In genomic region chr4:88522702-88523324, GRCh38 we compare ENCODE assay signal across 1 cellular context.
TF ChIP-seq lines count a peak whose summit lies in the region.

No MANE protein-coding gene starts in this region.

TF ChIP-seq in WTC11, 78 proteins besides CTCF, POLR2A, EP300 and RAD21 (continued from another document):
- TF ChIP-seq ZNF512 (CRISPR knock-in tag; IDR thresholded peaks at IDR 0.05; ENCODE audit: borderline replicate concordance) (no peak), ERG (CRISPR knock-in tag; IDR thresholded peaks at IDR 0.05) (no peak), ATF1 (CRISPR knock-in tag; IDR thresholded peaks at IDR 0.05) (no peak), CBFB (CRISPR knock-in tag; IDR thresholded peaks at IDR 0.05; ENCODE audit: low read depth) (no peak), JUN (CRISPR knock-in tag; IDR thresholded peaks at IDR 0.05) (no peak), RELA (CRISPR knock-in tag; IDR thresholded peaks at IDR 0.05; ENCODE audit: borderline replicate concordance) (no peak), ZNF317 (CRISPR knock-in tag; IDR thresholded peaks at IDR 0.05; ENCODE audit: borderline replicate concordance, low read depth) (no peak)
